Comparison of ENCODE assay signal across 8 cellular contexts in genomic region chr16:50273888-50274770, GRCh38. TPM values are rescaled to one million over a fixed set of nuclear protein-coding genes. Genes with fewer than 3 reads are reported as not detected.
DNase-seq lines count a peak whose midpoint lies in the region; ATAC-seq and TF ChIP-seq lines count a peak whose summit lies in the region.

No MANE protein-coding gene starts in this region.

- TF ChIP-seq CTCF in prostate gland (IDR thresholded peaks at IDR 0.05) = no peak

- H3K36me3 ChIP-seq in KOPT-K1 (ENCODE audit: insufficient read depth, low read length) (no peaks in the 10 kb centered on the region; the same call in 1 of the 2 replicates), prostate gland (no peaks in the 10 kb centered on the region)

- no peaks in the 10 kb centered on the region for H3K4me1 ChIP-seq in prostate gland (replicated peaks)

- peaks cover 4% of the 10 kb centered on the region for H3K9me3 Mint-ChIP-seq in activated T-cell treated with anti-CD3 and anti-CD28 coated beads, Interleukin-2, amount 50 U/mL, for 4 hours

- no peaks in the 10 kb centered on the region for H3K27me3 ChIP-seq in prostate gland (replicated peaks; ENCODE audit: insufficient read depth)

- H3K4me3 Mint-ChIP-seq in activated T-cell treated with anti-CD3 and anti-CD28 coated beads, Interleukin-2, amount 50 U/mL, for 4 hours = peak overlapping the region; percentile 93

- H3K27ac ChIP-seq in KOPT-K1 (ENCODE audit: low read depth, low read length, poor library complexity, severe bottlenecking) (peak overlapping the region; percentile 86), prostate gland (no peak overlapping the region)

- H3K4me3 ChIP-seq in prostate gland = no peak overlapping the region

- peaks cover 5% of the 10 kb centered on the region for H3K36me3 Mint-ChIP-seq in activated T-cell treated with anti-CD3 and anti-CD28 coated beads, Interleukin-2, amount 50 U/mL, for 4 hours (ENCODE audit: insufficient read depth)

- 81% methylated on average over 28 of the region's 28 CpGs for whole genome bisulfite sequencing in prostate gland

- no peak for TF ChIP-seq POLR2A in prostate gland (IDR thresholded peaks at IDR 0.05)

- peak; percentile 62 for ATAC-seq in GM21423 (IDR thresholded peaks at IDR 0.05; ENCODE audit: unreplicated experiment)
- peak; percentile 29 to 49 for ATAC-seq in activated T-cell treated with anti-CD3 and anti-CD28 coated beads, Interleukin-2, amount 50 U/mL, for 4 hours

- no peaks in the 10 kb centered on the region for H3K27me3 Mint-ChIP-seq in activated T-cell treated with anti-CD3 and anti-CD28 coated beads, Interleukin-2, amount 50 U/mL, for 4 hours (ENCODE audit: low read depth)

- H3K4me1 Mint-ChIP-seq in activated T-cell treated with anti-CD3 and anti-CD28 coated beads, Interleukin-2, amount 50 U/mL, for 4 hours (ENCODE audit: low read depth) = peaks cover 97% of the 10 kb centered on the region

- H3K9me3 ChIP-seq in KOPT-K1 (ENCODE audit: insufficient read depth, low read length, poor library complexity, severe bottlenecking) = no peaks in the 10 kb centered on the region
- no peaks in the 10 kb centered on the region for H3K9me3 ChIP-seq in prostate gland

- intact Hi-C loops in prostate gland (cut with DNase I) = no loop called here

- DNase-seq in GDM1 (lab: John Stamatoyannopoulos, UW) (peak; percentile 14), medulla oblongata (ENCODE audit: extremely low spot score) (peak; percentile 61), HT-29 (ENCODE audit: low spot score) (no peak), NCI-H1417 (lab: John Stamatoyannopoulos, UW) (no peak), prostate gland (ENCODE audit: low spot score) (no peak)
- DNase-seq in activated T-cell treated with anti-CD3 and anti-CD28 coated beads, Interleukin-2, amount 50 U/mL, for 4 hours = peak; percentile 38

RNA-seq across cellular contexts. Expression of gene ADCY7, which starts 7.8 kb away (rescaled TPM):
- total RNA-seq in activated T-cell treated with anti-CD3 and anti-CD28 coated beads, Interleukin-2, amount 50 U/mL, for 4 hours = 10 to 100 TPM; 61.7 to 77.6 (median 70.7) TPM
- 1.0 and 1.1 TPM in 2 replicates for total RNA-seq in HT-29 (2014; rRNA removed; shearing (Covaris generic))
- 10 to 100 TPM in 1 of 2 donors, 1 to 10 TPM in 1; 2.0 to 10.9 TPM for total RNA-seq in prostate gland

Comparison
In these comparisons a context has a peak if more than half of its experiments do, and no peak if none do; other contexts are left out.
1. DNase-seq: peak in GDM1 (single experiment), activated T-cell treated with anti-CD3 and anti-CD28 coated beads, Interleukin-2, amount 50 U/mL, for 4 hours (single experiment) and medulla oblongata (single experiment); none in HT-29 (single experiment), NCI-H1417 (0 of 3) and prostate gland (single experiment).
2. RNA of gene ADCY7, which starts 7.8 kb away (total RNA-seq): 61.7 to 77.6 TPM in activated T-cell treated with anti-CD3 and anti-CD28 coated beads, Interleukin-2, amount 50 U/mL, for 4 hours; 2.0 to 10.9 TPM in prostate gland and 1.0 to 1.1 TPM in HT-29; every median in the first group is over 4 times any median in the second.